ENCODE assay signal across 13 cellular contexts in the genomic region with DNA sequence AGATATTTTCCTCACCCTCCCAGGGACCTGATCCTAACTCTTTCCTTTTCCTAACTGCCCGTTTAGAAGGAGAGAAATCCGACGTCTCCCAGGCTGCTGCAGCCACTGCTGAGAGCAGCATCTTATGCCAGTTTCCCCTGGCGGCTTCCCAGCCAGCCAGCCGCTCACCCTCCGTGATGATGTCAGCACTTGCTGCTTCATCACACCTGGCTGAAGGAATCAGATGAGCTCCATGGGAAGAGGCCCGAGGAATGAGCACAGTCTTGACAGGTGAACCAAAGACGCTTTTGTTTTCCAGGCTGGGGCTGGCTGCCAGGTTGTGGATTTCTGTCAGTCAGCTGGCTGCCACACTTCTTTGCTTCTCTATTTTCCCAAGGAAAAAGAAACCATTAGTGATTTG.
DNase-seq lines count a peak whose midpoint lies in the region.
"Had no signal": no experiment of that assay in that cellular context is flagged by ENCODE, and none has a peak within 500 bp of the region (broad histone marks: within the 10 kb centered on the region; RNA-seq: fewer than 3 reads in every experiment).

No MANE protein-coding gene starts in this region.

- DNase-seq in DMS 273 (lab: John Stamatoyannopoulos, UW; ENCODE audit: unreplicated experiment) (peak; percentile 37), DMS 273 treated with DMSO at 0.1 percent for 48 hours (lab: John Stamatoyannopoulos, UW) (no peak), NCI-H69 (lab: John Stamatoyannopoulos, UW) (peak; percentile 36), glomerular visceral epithelial cell (ENCODE audit: extremely low spot score) (peak; percentile 38), renal cortical epithelial cell (ENCODE audit: low read depth) (peak; percentile 45), NCI-H187 (lab: John Stamatoyannopoulos, UW) (no peak), GOT3 (lab: John Stamatoyannopoulos, UW) (no peak), NCI-H1930 (lab: John Stamatoyannopoulos, UW) (no peak)
- DNase-seq: activated CD4-positive, alpha-beta T cell treated with anti-CD3 and anti-CD28 coated beads, Interleukin-2, amount 50 U/mL, for 1 hour; activated gamma-delta T cell treated with Interleukin-2 at 50 U/mL for 16 hours; Kasumi-1; left colon; T-helper 1 cell had no signal

Comparison
In these comparisons a context has a peak if more than half of its experiments do, and no peak if none do; other contexts are left out.
1. DNase-seq: peak in DMS 273 (single experiment), NCI-H69 (single experiment), glomerular visceral epithelial cell (single experiment) and renal cortical epithelial cell (single experiment); none in DMS 273 treated with DMSO at 0.1 percent for 48 hours (single experiment), NCI-H187 (0 of 2), GOT3 (single experiment) and NCI-H1930 (0 of 2).